Comparison of ENCODE assay signal across 7 cellular contexts in genomic region chr9:118612201-118612600, GRCh38.
"Had no signal": no experiment of that assay in that cellular context is flagged by ENCODE, and none has a peak within 500 bp of the region (broad histone marks: within the 10 kb centered on the region; RNA-seq: fewer than 3 reads in every experiment).

No MANE protein-coding gene starts in this region.

- FAIRE-seq: GM12878, GM12891, GM12892, GM18507, GM19239 had no signal

- DNase-seq: GDM1, GF-D8 had no signal

- H3K4me3 ChIP-seq: GM12878 had no signal
